ENCODE assay signal across 8 cellular contexts in genomic region chr3:51966941-51967383, GRCh38.
DNase-seq lines count a peak whose midpoint lies in the region; ATAC-seq and TF ChIP-seq lines count a peak whose summit lies in the region.

No MANE protein-coding gene starts in this region.

- TF ChIP-seq CTCF in coronary artery (IDR thresholded peaks at IDR 0.05), result no peak

- no peaks in the 10 kb centered on the region for H3K9me3 ChIP-seq in KOPT-K1 (ENCODE audit: insufficient read depth, low read length, poor library complexity, severe bottlenecking)
- H3K9me3 ChIP-seq in muscle layer of duodenum (ENCODE audit: control insufficient read depth in 1 of 2, low read length in 2 of 2), result no peaks in the 10 kb centered on the region

- H3K4me1 ChIP-seq in muscle layer of duodenum (ENCODE audit: control insufficient read depth in 1 of 2, insufficient read depth in 2 of 2, low read length in 2 of 2), result peaks cover 0 to 53% of the 10 kb centered on the region in 2 donors

- ATAC-seq in GM19351 (IDR thresholded peaks at IDR 0.05; ENCODE audit: unreplicated experiment), result peak; percentile 38
- no peak for ATAC-seq in GM19452 (IDR thresholded peaks at IDR 0.05; ENCODE audit: unreplicated experiment)

- H3K4me3 ChIP-seq in coronary artery, result peak overlapping the region; percentile 83
- H3K4me3 ChIP-seq in muscle layer of duodenum (ENCODE audit: low read depth in 1 of 2, low read length in 2 of 2), result peak overlapping the region; percentile 70 to 72

- H3K27ac ChIP-seq in KOPT-K1 (ENCODE audit: low read depth, low read length, poor library complexity, severe bottlenecking), result peak overlapping the region; percentile 31
- H3K27ac ChIP-seq in coronary artery, result peak overlapping the region; percentile 86 to 96
- peak overlapping the region; percentile 63 for H3K27ac ChIP-seq in muscle layer of duodenum (ENCODE audit: low read length)

- H3K36me3 ChIP-seq in KOPT-K1 (ENCODE audit: insufficient read depth, low read length) (no peaks in the 10 kb centered on the region), muscle layer of duodenum (ENCODE audit: control insufficient read depth in 1 of 2, insufficient read depth in 2 of 2, low read length in 2 of 2) (peaks cover 0 to under 1% of the 10 kb centered on the region in 2 donors)

- DNase-seq in coronary artery (ENCODE audit: low spot score), result no peak
- DNase-seq in HK-2 (ENCODE audit: unreplicated experiment), result no peak
- DNase-seq in AG08395 (ENCODE audit: low spot score), result no peak
- DNase-seq in stimulated activated CD4-positive, alpha-beta T cell treated with anti-CD3 and anti-CD28 coated beads, Interleukin-1b, Interleukin-23, amount 100 ng/mL, for 48 hours, result no peak

- no peaks in the 10 kb centered on the region for H3K27me3 ChIP-seq in muscle layer of duodenum (ENCODE audit: low read depth, low read length)

Comparison
In these comparisons a context has a peak if more than half of its experiments do, and no peak if none do; other contexts are left out.
1. H3K27ac ChIP-seq: peak in every context shown above with its lines; median percentile 91 in coronary artery; 63 in muscle layer of duodenum; 31 in KOPT-K1.